Comparison of ENCODE assay signal across 21 cellular contexts in genomic region chr1:231666220-231666956, GRCh38. TPM values are rescaled to one million over a fixed set of nuclear protein-coding genes. Genes with fewer than 3 reads are reported as not detected.
DNase-seq lines count a peak whose midpoint lies in the region; ATAC-seq, FAIRE-seq and TF ChIP-seq lines count a peak whose summit lies in the region.
"Had no signal": no experiment of that assay in that cellular context is flagged by ENCODE, and none has a peak within 500 bp of the region (broad histone marks: within the 10 kb centered on the region; RNA-seq: fewer than 3 reads in every experiment).

No MANE protein-coding gene starts in this region.

- no peak overlapping the region for H2BK120ac ChIP-seq in H1 (replicated peaks; ENCODE audit: low read depth, low read length)

- no peaks in the 10 kb centered on the region; the same call in 1 of the 2 replicates for H3K23me2 ChIP-seq in H1 (ENCODE audit: low read depth, low read length)

- H3K36me3 Mint-ChIP-seq in activated naive CD4-positive, alpha-beta T cell treated with anti-CD3 and anti-CD28 coated beads, Interleukin-2, amount 50 U/mL, for 24 hours: peaks cover 27% of the 10 kb centered on the region

- TF ChIP-seq RAD21 in H1 (IDR thresholded peaks at IDR 0.05 in 1 of 2, conservative IDR thresholded peaks at IDR 0.05 in 1 of 2; ENCODE audit: low read depth in 2 of 2, low read length in 2 of 2): no peak

- H3K23ac ChIP-seq in H1 (ENCODE audit: insufficient read length): no peak overlapping the region

- CTCF ChIA-PET in H1 (lab: Charles Lee; ENCODE audit: partially characterized antibody): interaction anchor here (1.2 to 1.7 kb wide), 2 partner anchors 8 to 90 kb away, joined by 3 to 4 read pairs; no protein-coding TSS in a partner anchor

- H3K9ac ChIP-seq in H1 (replicated peaks in 1 of 4; ENCODE audit: extremely low read depth in 1 of 4, low read depth in 3 of 4, low read length in 3 of 4): no peak overlapping the region

- ATAC-seq in HG02642 (IDR thresholded peaks at IDR 0.05; ENCODE audit: poor library complexity, unreplicated experiment): no peak
- ATAC-seq: HCT116; K562; pancreas; stimulated activated naive CD8-positive, alpha-beta T cell treated with anti-CD3 and anti-CD28 coated beads, Interleukin-15, Interleukin-2, amounts not matched to agents 100 U/mL and 50 U/mL, for 24 hours had no signal

- 80% methylated on average over 6 of the region's 7 CpGs; no CpG with 5 or more reads in 1 of the 2 experiments for WGBS in H1 (ENCODE audit: extremely low coverage in 1 of 2, insufficient coverage in 1 of 2, insufficient read length in 1 of 2, insufficient replicate concordance in 2 of 2, low coverage in 1 of 2, low lambda C conversion rate in 2 of 2, missing lambda C conversion rate in 1 of 2), 2 experiments

- no peak overlapping the region for H2BK12ac ChIP-seq in H1 (ENCODE audit: low read depth, low read length)

- no peak overlapping the region for H4K91ac ChIP-seq in H1 (replicated peaks; ENCODE audit: insufficient read length, low read length)

- H3K4me3 ChIP-seq in H1 (ENCODE audit: extremely low read depth in 1 of 4, insufficient read depth in 2 of 4, low read depth in 3 of 4, low read length in 4 of 4): no peak overlapping the region
- H3K4me3 ChIP-seq: breast epithelium, K562, pancreas had no signal

- no peaks in the 10 kb centered on the region for H3K27me3 ChIP-seq in H1 (replicated peaks in 1 of 4; ENCODE audit: control insufficient read depth in 3 of 4, extremely low read depth in 1 of 4, insufficient read depth in 3 of 4, low read length in 3 of 4)
- H3K27me3 ChIP-seq: breast epithelium, pancreas had no signal

- TF ChIP-seq EP300 in H1 (IDR thresholded peaks at IDR 0.05; ENCODE audit: borderline replicate concordance in 1 of 2, low read depth in 2 of 2, low read length in 2 of 2): no peak

- H3K4me1 ChIP-seq in H1 (replicated peaks in 1 of 4; ENCODE audit: control insufficient read depth in 3 of 4, insufficient read depth in 4 of 4, low read length in 3 of 4): peaks cover 0 to 4% (median under 1%) of the 10 kb centered on the region in 4 experiments; a peak in 3 of 7 replicates
- H3K4me1 ChIP-seq: breast epithelium, pancreas had no signal

- H4K20me1 ChIP-seq in H1 (replicated peaks in 1 of 2; ENCODE audit: control insufficient read depth in 1 of 2, insufficient read depth in 2 of 2, low read length in 2 of 2): no peaks in the 10 kb centered on the region

- no peaks in the 10 kb centered on the region for H3K79me1 ChIP-seq in H1 (ENCODE audit: low read depth, low read length)

- no peak overlapping the region for H3K14ac ChIP-seq in H1 (ENCODE audit: insufficient read length)

- H3K27me3 Mint-ChIP-seq in activated naive CD4-positive, alpha-beta T cell treated with anti-CD3 and anti-CD28 coated beads, Interleukin-2, amount 50 U/mL, for 24 hours: no peaks in the 10 kb centered on the region
- H3K27me3 Mint-ChIP-seq: CD4-positive, alpha-beta T cell had no signal

- H3K9me3 ChIP-seq in H1 (ENCODE audit: insufficient read depth in 2 of 2, low read depth in 1 of 2, low read length in 1 of 2): no peaks in the 10 kb centered on the region; a peak in 1 of 4 replicates
- H3K9me3 ChIP-seq: pancreas had no signal

- no peak for TF ChIP-seq CTCF in H1 (IDR thresholded peaks at IDR 0.05; ENCODE audit: control extremely low read depth in 1 of 3, insufficient read depth in 1 of 3, low read depth in 1 of 3, low read length in 3 of 3)

- H4K5ac ChIP-seq in H1 (ENCODE audit: insufficient read length, low read depth, low read length): no peak overlapping the region

- peaks cover 27% of the 10 kb centered on the region for H3K4me1 Mint-ChIP-seq in activated naive CD4-positive, alpha-beta T cell treated with anti-CD3 and anti-CD28 coated beads, Interleukin-2, amount 50 U/mL, for 24 hours
- H3K4me1 Mint-ChIP-seq: activated B cell treated with CpG ODN at 0.5 μM for 24 hours had no signal

- POLR2A ChIA-PET in H1 (lab: Charles Lee; ENCODE audit: partially characterized antibody): interaction anchor here (1.0 kb wide), 1 partner anchor 26 kb away, joined by 3 read pairs; no protein-coding TSS in a partner anchor

- H3K36me3 ChIP-seq in H1 (ENCODE audit: control insufficient read depth in 2 of 4, insufficient read depth in 4 of 4, low read length in 3 of 4): no peaks in the 10 kb centered on the region; a peak in 1 of 8 replicates
- H3K36me3 ChIP-seq: breast epithelium, pancreas had no signal

- H3K56ac ChIP-seq in H1 (replicated peaks; ENCODE audit: insufficient read length, low read depth, low read length): no peak overlapping the region

- H2BK15ac ChIP-seq in H1 (ENCODE audit: low read length): no peak overlapping the region

- TF ChIP-seq POLR2A in H1 (IDR thresholded peaks at IDR 0.05; ENCODE audit: control extremely low read depth in 1 of 2, low read depth in 2 of 2, low read length in 2 of 2): no peak

- H3K27ac Mint-ChIP-seq in activated naive CD4-positive, alpha-beta T cell treated with anti-CD3 and anti-CD28 coated beads, Interleukin-2, amount 50 U/mL, for 24 hours: peak overlapping the region; percentile 42
- H3K27ac Mint-ChIP-seq: activated B cell treated with CpG ODN at 0.5 μM for 24 hours; activated T-helper 1 cell treated with anti-CD3 and anti-CD28 coated beads, Interleukin-12 subunit alpha, Interleukin-12 subunit beta, Interleukin-2, Interleukin-4 antibody, amounts not matched to agents 30 ng/mL and 10 ng/mL and 1 ng/mL, durations not matched to agents 14 hours and 24 hours and 36 hours; CD4-positive, alpha-beta T cell had no signal

- H3K4me3 Mint-ChIP-seq in activated naive CD4-positive, alpha-beta T cell treated with anti-CD3 and anti-CD28 coated beads, Interleukin-2, amount 50 U/mL, for 24 hours: no peak overlapping the region
- H3K4me3 Mint-ChIP-seq: activated B cell treated with CpG ODN at 0.5 μM for 24 hours; activated T-helper 1 cell treated with anti-CD3 and anti-CD28 coated beads, Interleukin-12 subunit alpha, Interleukin-12 subunit beta, Interleukin-2, Interleukin-4 antibody, amounts not matched to agents 30 ng/mL and 10 ng/mL and 1 ng/mL, durations not matched to agents 14 hours and 24 hours and 36 hours; CD4-positive, alpha-beta T cell had no signal

- H3K27ac ChIP-seq in H1 (ENCODE audit: low read depth, low read length): no peak overlapping the region
- H3K27ac ChIP-seq: breast epithelium, pancreas had no signal

- FAIRE-seq in H1 (lab: Jason Lieb, UNC): no peak
- FAIRE-seq: K562, pancreas had no signal

- H2AK5ac ChIP-seq in H1 (ENCODE audit: low read depth, low read length): no peak overlapping the region

- no peak overlapping the region for H3K18ac ChIP-seq in H1 (ENCODE audit: extremely low read depth, low read length)

- no peak overlapping the region for H2BK5ac ChIP-seq in H1 (ENCODE audit: low read depth, low read length)

- H2BK20ac ChIP-seq in H1 (ENCODE audit: low read length): no peak overlapping the region

- no peak overlapping the region for H4K8ac ChIP-seq in H1 (ENCODE audit: extremely low read depth, insufficient read depth, low read length)

- DNase-seq in activated naive CD4-positive, alpha-beta T cell treated with Interleukin-2 at 50 U/mL for 16 hours: no peak
- DNase-seq in NCI-H510A treated with DMSO at 0.1 percent for 48 hours (lab: John Stamatoyannopoulos, UW): peak; percentile 39
- DNase-seq in H1 (ENCODE audit: low read depth in 1 of 2, low spot score in 2 of 2): no peak
- DNase-seq in activated effector memory CD4-positive, alpha-beta T cell treated with Interleukin-2 at 50 U/mL for 16 hours: no peak
- no peak for DNase-seq in NCI-H187 treated with DMSO at 0.1 percent for 48 hours (lab: John Stamatoyannopoulos, UW)
- DNase-seq in activated CD4-positive, CD25-positive, alpha-beta regulatory T cell (lab: John Stamatoyannopoulos, UW): no peak
- DNase-seq: activated B cell treated with CpG ODN at 0.5 μM for 24 hours; CD4-positive, alpha-beta T cell; EL; erythroblast; NCI-H2081 treated with DMSO at 0.1 percent for 48 hours; pancreas; stimulated activated CD4-positive, alpha-beta T cell treated with anti-CD3 and anti-CD28 coated beads, Interleukin-1b, Interleukin-23, amount 100 ng/mL, for 48 hours; stimulated activated naive CD8-positive, alpha-beta T cell treated with anti-CD3 and anti-CD28 coated beads, Interleukin-15, Interleukin-2, amounts not matched to agents 100 U/mL and 50 U/mL, for 24 hours; trophoblast cell had no signal

- peaks cover 6% of the 10 kb centered on the region for H3K9me3 Mint-ChIP-seq in activated naive CD4-positive, alpha-beta T cell treated with anti-CD3 and anti-CD28 coated beads, Interleukin-2, amount 50 U/mL, for 24 hours

- no peak overlapping the region for H3K4me2 ChIP-seq in H1 (ENCODE audit: insufficient read depth in 1 of 2, low read depth in 2 of 2, low read length in 2 of 2)

- no peak overlapping the region for H3K4ac ChIP-seq in H1 (replicated peaks; ENCODE audit: insufficient read length, low read depth, low read length)

- no peaks in the 10 kb centered on the region for H3K79me2 ChIP-seq in H1 (ENCODE audit: control insufficient read depth in 1 of 2, insufficient read depth in 2 of 2, low read length in 2 of 2)

- 0 out of 2 replicates have a peak overlapping the region, but pooled peaks have one; percentile 7 for H2AFZ ChIP-seq in H1 (ENCODE audit: low read length)

TF ChIP-seq in H1, 55 proteins besides CTCF, POLR2A, EP300 and RAD21 (continues in another document):
- TF ChIP-seq CHD1 (IDR thresholded peaks at IDR 0.05; ENCODE audit: low read depth, low read length) (no peak), SRF (IDR thresholded peaks at IDR 0.05; ENCODE audit: low read depth, low read length) (no peak), HDAC2 (IDR thresholded peaks at IDR 0.05; ENCODE audit: borderline replicate concordance in 1 of 2, low read depth in 2 of 2, low read length in 2 of 2) (no peak), CBX5 (IDR thresholded peaks at IDR 0.05; ENCODE audit: low read depth, low read length) (no peak), KDM1A (IDR thresholded peaks at IDR 0.05; ENCODE audit: borderline replicate concordance, low read length) (no peak), RFX5 (IDR thresholded peaks at IDR 0.05; ENCODE audit: borderline replicate concordance, low read depth, low read length) (no peak), TBP (IDR thresholded peaks at IDR 0.05; ENCODE audit: low read depth, low read length) (no peak), BACH1 (IDR thresholded peaks at IDR 0.05; ENCODE audit: low read length) (no peak), TCF12 (IDR thresholded peaks at IDR 0.05; ENCODE audit: low read depth, low read length) (no peak)

RNA-seq across cellular contexts. Expression of gene DISC1, which starts 39.8 kb away (rescaled TPM):
- total RNA-seq in H1 (2021; fragmentation: NEBNext Ultra II Directional; extraction: Animal tissue kit (Norgen Biotek cat#: 25700)): 3.5 and 3.6 TPM in 2 replicates
- polyA plus RNA-seq in H1 (2011; rRNA removed): 0.97 and 1.1 TPM in 2 replicates
- polyA plus RNA-seq in H1 (2011; cell fraction: cytosol; rRNA removed): 1.2 TPM
- polyA plus RNA-seq in H1 (2011; cell fraction: nucleus; rRNA removed): 3.7 TPM
- polyA plus RNA-seq in H1 (2012, experiment 1 of 2): 1.2 to 1.5 TPM (median 1.4 TPM) in 4 replicates
- polyA plus RNA-seq in H1 (2012, experiment 2 of 2): 0.26 TPM
- 0.93 TPM for polyA plus RNA-seq in H1 (2013, experiment 1 of 2)
- 0.94 TPM for polyA plus RNA-seq in H1 (2013, experiment 2 of 2)
- polyA minus RNA-seq in H1 (2011; rRNA and poly(A)+ RNA removed): 6.1 and 10.1 TPM in 2 replicates
- polyA minus RNA-seq in H1 (2011; cell fraction: cytosol; rRNA and poly(A)+ RNA removed): 3.4 TPM
- polyA minus RNA-seq in H1 (2011; cell fraction: nucleus; rRNA and poly(A)+ RNA removed): 18.1 TPM
